ENCODE assay signal across 9 cellular contexts in genomic region chr20:1800777-1801176, GRCh38.
A peak's percentile ranks its signal among the peaks of the same experiment; 100 is the strongest.
DNase-seq lines count a peak whose midpoint lies in the region; ATAC-seq and TF ChIP-seq lines count a peak whose summit lies in the region.
"Had no signal": no experiment of that assay in that cellular context is flagged by ENCODE, and none has a peak within 500 bp of the region (broad histone marks: within the 10 kb centered on the region; RNA-seq: fewer than 3 reads in every experiment).

No MANE protein-coding gene starts in this region.

- H3K27me3 ChIP-seq in BJ (ENCODE audit: control insufficient read depth, insufficient read depth, low read length) (0 out of 2 replicates have a peak, but pooled peaks cover 1% of the 10 kb centered on the region), WERI-Rb-1 (ENCODE audit: insufficient read depth, low read depth, severe bottlenecking) (no peaks in the 10 kb centered on the region)

- H3K4me3 ChIP-seq in BJ (ENCODE audit: low read depth, low read length): no peak overlapping the region
- H3K4me3 ChIP-seq in LNCaP clone FGC (ENCODE audit: low read depth, low read length): no peak overlapping the region
- H3K4me3 ChIP-seq in WERI-Rb-1 (ENCODE audit: low read depth, low read length): no peak overlapping the region; the same call in 1 of the 2 replicates

- TF ChIP-seq CTCF in BJ (IDR thresholded peaks at IDR 0.05; ENCODE audit: insufficient read depth, low read depth, low read length) (peak; percentile 49), LNCaP clone FGC (IDR thresholded peaks at IDR 0.05; ENCODE audit: control insufficient read depth, extremely low read depth, insufficient read depth) (peak; percentile 54), WERI-Rb-1 (IDR thresholded peaks at IDR 0.05; ENCODE audit: low read depth, low read length) (peak; percentile 43)

- H3K27ac ChIP-seq in WERI-Rb-1: no peak overlapping the region

- CTCF ChIA-PET in BJ (lab: Yijun Ruan, JAX): interaction anchor here (0.6 to 3.2 kb wide), 15 partner anchors 9 to 645 kb away, joined by 3 to 29 read pairs (median 3); no protein-coding TSS in a partner anchor

- no peak for ATAC-seq in HG02981 (IDR thresholded peaks at IDR 0.05; ENCODE audit: unreplicated experiment)

- no peaks in the 10 kb centered on the region for H3K36me3 ChIP-seq in BJ (ENCODE audit: control insufficient read depth, insufficient read depth, low read length)
- H3K36me3 ChIP-seq in WERI-Rb-1: no peaks in the 10 kb centered on the region

- DNase-seq in BJ (ENCODE audit: low read depth) (no peak), LNCaP clone FGC (ENCODE audit: low read depth) (no peak), WERI-Rb-1 (no peak), left kidney (ENCODE audit: low read depth, low spot score) (peak; percentile 49), NK-92 (lab: John Stamatoyannopoulos, UW; ENCODE audit: unreplicated experiment) (no peak), NCI-H774 (lab: John Stamatoyannopoulos, UW) (no peak), DMS153 (lab: John Stamatoyannopoulos, UW) (no peak)
- DNase-seq: NCI-H1930 had no signal

- H3K9me3 ChIP-seq in WERI-Rb-1 (ENCODE audit: severe bottlenecking): no peaks in the 10 kb centered on the region

- POLR2A ChIA-PET in BJ (lab: Charles Lee): no interaction called here
